Comparison of ENCODE assay signal across 19 cellular contexts in genomic region chr7:13687500-13687899, GRCh38.
"Had no signal": no experiment of that assay in that cellular context is flagged by ENCODE, and none has a peak within 500 bp of the region (broad histone marks: within the 10 kb centered on the region; RNA-seq: fewer than 3 reads in every experiment).

No MANE protein-coding gene starts in this region.

- ATAC-seq: activated CD8-positive, alpha-beta memory T cell treated with anti-CD3 and anti-CD28 coated beads, Interleukin-2, amount 10 ng/mL, durations not matched to agents 7 days and 5 days; activated CD8-positive, alpha-beta T cell treated with anti-CD3 and anti-CD28 coated beads, Interleukin-2, amount 10 ng/mL, durations not matched to agents 7 days and 5 days; activated naive CD8-positive, alpha-beta T cell treated with anti-CD3 and anti-CD28 coated beads, Interleukin-2, amount 50 U/mL, for 24 hours; esophagus mucosa; left cardiac atrium; left ventricle myocardium superior; right lobe of liver; stimulated activated memory B cell treated with anti-CD40 and anti-IgM and Interleukin-4, amounts not matched to agents 10 μg/mL and 1 μg/mL and 100 μg/mL, for 72 hours; stimulated activated naive CD8-positive, alpha-beta T cell treated with anti-CD3 and anti-CD28 coated beads, Interleukin-15, amount 100 ng/mL, for 72 hours had no signal

- DNase-seq: activated B cell treated with CpG ODN at 0.5 μM for 24 hours; activated CD8-positive, alpha-beta memory T cell treated with anti-CD3 and anti-CD28 coated beads, Interleukin-2, amount 10 ng/mL, durations not matched to agents 7 days and 5 days; activated CD8-positive, alpha-beta T cell treated with anti-CD3 and anti-CD28 coated beads, Interleukin-2, amount 10 ng/mL, durations not matched to agents 7 days and 5 days; activated naive CD8-positive, alpha-beta T cell treated with anti-CD3 and anti-CD28 coated beads, Interleukin-2, amount 50 U/mL, for 24 hours; activated T-cell treated with anti-CD3 and anti-CD28 coated beads, Interleukin-2, amount 50 U/mL, for 48 hours; amygdala; endodermal cell; head of caudate nucleus; hippocampal formation; left cardiac atrium; left ventricle myocardium superior; ovary; right lobe of liver; stimulated activated CD4-positive, alpha-beta T cell treated with anti-CD3 and anti-CD28 coated beads, Interleukin-4, amount 100 ng/mL, for 24 hours; stimulated activated naive CD8-positive, alpha-beta T cell treated with anti-CD3 and anti-CD28 coated beads, Interleukin-15, amount 100 ng/mL, for 72 hours; substantia nigra; uterus had no signal
